ENCODE assay signal across 13 cellular contexts in the genomic region with DNA sequence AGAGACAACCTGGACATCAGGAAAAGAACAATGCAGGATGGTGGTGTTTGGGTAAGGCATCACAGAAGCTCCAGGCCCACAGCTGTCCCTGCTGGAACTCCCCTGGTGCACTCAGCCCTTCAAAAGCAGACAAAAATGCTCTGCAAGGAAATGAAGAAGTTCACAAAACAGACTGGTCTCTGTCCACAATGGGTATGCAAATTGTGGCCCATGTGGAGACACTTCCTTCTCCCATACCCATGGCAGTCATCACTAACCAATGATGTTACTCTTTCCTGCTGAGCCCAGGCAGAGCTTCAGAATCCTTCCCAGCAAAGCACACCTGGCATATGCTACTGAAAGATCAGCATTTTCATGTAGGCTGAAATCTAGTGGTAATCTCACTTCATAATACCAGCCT. TPM values are rescaled to one million over a fixed set of nuclear protein-coding genes. Genes with fewer than 3 reads are reported as not detected.
DNase-seq lines count a peak whose midpoint lies in the region; ATAC-seq and TF ChIP-seq lines count a peak whose summit lies in the region.
"Had no signal": no experiment of that assay in that cellular context is flagged by ENCODE, and none has a peak within 500 bp of the region (broad histone marks: within the 10 kb centered on the region; RNA-seq: fewer than 3 reads in every experiment).

No MANE protein-coding gene starts in this region.

- H3K18ac ChIP-seq in trophoblast cell (ENCODE audit: low read length), result no peak overlapping the region

- TF ChIP-seq CTCF in WTC11 (IDR thresholded peaks at IDR 0.05) (no peak), neural progenitor cell (IDR thresholded peaks at IDR 0.05) (no peak)

- H3K36me3 Mint-ChIP-seq in WTC11 (no peaks in the 10 kb centered on the region), neural progenitor cell (no peaks in the 10 kb centered on the region)
- H3K36me3 Mint-ChIP-seq: CD4-positive, alpha-beta memory T cell had no signal

- DNase-seq in WTC11 (ENCODE audit: low spot score) (no peak), neural progenitor cell (ENCODE audit: low spot score) (no peak), trophoblast cell (no peak), SHP77 treated with DMSO at 0.1 percent for 48 hours (lab: John Stamatoyannopoulos, UW) (no peak), OCI-M1 (lab: John Stamatoyannopoulos, UW) (no peak)
- DNase-seq: aorta; CD4-positive, alpha-beta memory T cell; NCI-H1436 had no signal

- H3K4me3 ChIP-seq in neural progenitor cell (no peak overlapping the region), trophoblast cell (ENCODE audit: low read depth, low read length) (no peak overlapping the region)
- H3K4me3 ChIP-seq: right atrium auricular region had no signal

- H3K4me2 ChIP-seq in neural progenitor cell, result no peak overlapping the region
- no peak overlapping the region for H3K4me2 ChIP-seq in trophoblast cell (ENCODE audit: low read length)

- H3K9me3 ChIP-seq in neural progenitor cell (ENCODE audit: low read depth) (no peaks in the 10 kb centered on the region), trophoblast cell (ENCODE audit: insufficient read depth, low read depth, low read length) (peaks cover 2% of the 10 kb centered on the region)
- H3K9me3 ChIP-seq: right atrium auricular region had no signal

- no peaks in the 10 kb centered on the region for H4K20me1 ChIP-seq in neural progenitor cell (ENCODE audit: low read depth)

- peaks cover 23% of the 10 kb centered on the region for H3K4me1 Mint-ChIP-seq in WTC11
- H3K4me1 Mint-ChIP-seq in neural progenitor cell, result peaks cover 38% of the 10 kb centered on the region
- H3K4me1 Mint-ChIP-seq: CD4-positive, alpha-beta memory T cell had no signal

- ATAC-seq in GM18508 (IDR thresholded peaks at IDR 0.05; ENCODE audit: insufficient read depth, unreplicated experiment) (peak; percentile 70), GM21528 (IDR thresholded peaks at IDR 0.05; ENCODE audit: low FRiP score, unreplicated experiment) (peak; percentile 71), HG03103 (IDR thresholded peaks at IDR 0.05; ENCODE audit: low read depth, unreplicated experiment) (peak; percentile 66), WTC11 (peak; percentile 71)

- H4K12ac ChIP-seq in trophoblast cell (ENCODE audit: low read depth, low read length), result no peak overlapping the region

- no peak overlapping the region for H2BK5ac ChIP-seq in trophoblast cell (ENCODE audit: low read depth, low read length, poor library complexity)

- no peaks in the 10 kb centered on the region for H3F3A ChIP-seq in neural progenitor cell (ENCODE audit: low read depth)

- no peak overlapping the region for H2AK5ac ChIP-seq in trophoblast cell (ENCODE audit: low read length)

- no peaks in the 10 kb centered on the region for H3K27me3 ChIP-seq in neural progenitor cell
- H3K27me3 ChIP-seq in trophoblast cell (ENCODE audit: insufficient read depth, low read length), result no peaks in the 10 kb centered on the region
- H3K27me3 ChIP-seq: right atrium auricular region had no signal

- no peak overlapping the region for H3K9ac ChIP-seq in neural progenitor cell
- H3K9ac ChIP-seq in trophoblast cell (ENCODE audit: low read length), result no peak overlapping the region

- CTCF ChIA-PET in WTC11 (lab: Charles Lee), result interaction anchor here (4.1 kb wide), 1 partner anchor 55 kb away, joined by 28 read pairs; the partner anchor contains the start of gene FAM50B

- no peak overlapping the region for H2BK120ac ChIP-seq in trophoblast cell (ENCODE audit: insufficient read depth, low read length, poor library complexity)

- no peak overlapping the region for H3K14ac ChIP-seq in trophoblast cell (ENCODE audit: low read length)

- no peak overlapping the region for H3K4ac ChIP-seq in trophoblast cell (ENCODE audit: low read depth, low read length)

- H3K36me3 ChIP-seq in neural progenitor cell, result no peaks in the 10 kb centered on the region
- H3K36me3 ChIP-seq in trophoblast cell (ENCODE audit: control insufficient read depth in 1 of 2, insufficient read depth in 2 of 2, low read length in 2 of 2), result no peaks in the 10 kb centered on the region
- H3K36me3 ChIP-seq: right atrium auricular region had no signal

- no peak overlapping the region for H3K27ac ChIP-seq in neural progenitor cell
- H3K27ac ChIP-seq in trophoblast cell (ENCODE audit: low read depth, low read length), result no peak overlapping the region
- H3K27ac ChIP-seq: right atrium auricular region had no signal

- H3K9me3 Mint-ChIP-seq in WTC11 (peaks cover 3% of the 10 kb centered on the region; the same call in 1 of the 2 replicates), neural progenitor cell (peaks cover 1% of the 10 kb centered on the region)
- H3K9me3 Mint-ChIP-seq: CD4-positive, alpha-beta memory T cell; T-helper 2 cell treated with Interferon-gamma antibody and Interleukin-4, amounts not matched to agents 5 μg/mL and 100 μg/mL, for 36 hours had no signal

- no peak overlapping the region for H4K8ac ChIP-seq in trophoblast cell (ENCODE audit: low read depth, low read length)

- peaks cover 13% of the 10 kb centered on the region for H3K79me1 ChIP-seq in trophoblast cell (ENCODE audit: low read length)

- no peaks in the 10 kb centered on the region for H3K27me3 Mint-ChIP-seq in WTC11 (ENCODE audit: low read depth)
- peaks cover 2% of the 10 kb centered on the region for H3K27me3 Mint-ChIP-seq in neural progenitor cell (ENCODE audit: insufficient read depth, low read depth)

- H2BK12ac ChIP-seq in trophoblast cell (ENCODE audit: low read length), result no peak overlapping the region

- H4K91ac ChIP-seq in trophoblast cell (ENCODE audit: low read depth, low read length), result no peak overlapping the region

- H3K4me1 ChIP-seq in neural progenitor cell (no peaks in the 10 kb centered on the region), trophoblast cell (ENCODE audit: control insufficient read depth in 1 of 2, insufficient read depth in 2 of 2, low read length in 2 of 2) (peaks cover 7 to 10% of the 10 kb centered on the region in 2 experiments)

- H3K4me3 Mint-ChIP-seq in WTC11, result no peak overlapping the region
- H3K4me3 Mint-ChIP-seq in neural progenitor cell, result no peak overlapping the region
- H3K4me3 Mint-ChIP-seq: CD4-positive, alpha-beta memory T cell; T-helper 2 cell treated with Interferon-gamma antibody and Interleukin-4, amounts not matched to agents 5 μg/mL and 100 μg/mL, for 36 hours had no signal

- H3K79me2 ChIP-seq in neural progenitor cell (ENCODE audit: low read depth) (no peaks in the 10 kb centered on the region), trophoblast cell (ENCODE audit: control insufficient read depth, insufficient read depth, low read length, poor library complexity) (no peaks in the 10 kb centered on the region)

- H3K27ac Mint-ChIP-seq in WTC11, result peak overlapping the region; percentile 53
- H3K27ac Mint-ChIP-seq in neural progenitor cell, result no peak overlapping the region
- H3K27ac Mint-ChIP-seq: CD4-positive, alpha-beta memory T cell; T-helper 2 cell treated with Interferon-gamma antibody and Interleukin-4, amounts not matched to agents 5 μg/mL and 100 μg/mL, for 36 hours had no signal

- H3K23ac ChIP-seq in trophoblast cell (ENCODE audit: low read length), result no peak overlapping the region

- H2AFZ ChIP-seq in neural progenitor cell (replicated peaks), result no peak overlapping the region
- no peak overlapping the region for H2AFZ ChIP-seq in trophoblast cell (ENCODE audit: insufficient read depth, low read length, poor library complexity)

- POLR2A ChIA-PET in WTC11 (lab: Charles Lee), result no interaction called here

TF ChIP-seq in WTC11, 78 proteins besides CTCF, POLR2A, EP300 and RAD21:
- TF ChIP-seq SMAD4 (CRISPR knock-in tag; IDR thresholded peaks at IDR 0.05), result no peak
- TF ChIP-seq IRF2 (CRISPR knock-in tag; IDR thresholded peaks at IDR 0.05; ENCODE audit: borderline replicate concordance, low read depth), result no peak
- TF ChIP-seq ZNF423 (CRISPR knock-in tag; IDR thresholded peaks at IDR 0.05), result peak; percentile 3; the same call in 1 of the 2 replicates
- TF ChIP-seq ZNF219 (CRISPR knock-in tag; IDR thresholded peaks at IDR 0.05; ENCODE audit: borderline replicate concordance), result no peak
- TF ChIP-seq ZMAT4 (CRISPR knock-in tag; IDR thresholded peaks at IDR 0.05), result no peak
- TF ChIP-seq ZNF512 (CRISPR knock-in tag; IDR thresholded peaks at IDR 0.05; ENCODE audit: borderline replicate concordance), result no peak
- TF ChIP-seq EMX1 (CRISPR knock-in tag; IDR thresholded peaks at IDR 0.05), result no peak
TF ChIP-seq in WTC11: peak in this region for 1.

RNA-seq across cellular contexts. Expression of gene PXDC1, which starts 42.6 kb away (rescaled TPM):
- total RNA-seq in WTC11 (2021) (3.3 to 4.4 TPM (median 3.9 TPM) in 3 replicates), neural progenitor cell (ENCODE audit: low replicate concordance) (1.5 and 2.0 TPM in 2 replicates)
- polyA plus RNA-seq in trophoblast cell (2013), result 57.9 and 59.3 TPM in 2 replicates
- polyA plus RNA-seq: CD4-positive, alpha-beta memory T cell had no signal

RNA-seq across cellular contexts. Expression of gene FAM50B, which starts 55.1 kb away (rescaled TPM):
- 2.1 to 3.6 TPM (median 3.3 TPM) in 3 replicates for total RNA-seq in WTC11 (2021)
- 2.8 and 4.5 TPM in 2 replicates for total RNA-seq in neural progenitor cell (ENCODE audit: low replicate concordance)
- 1.3 TPM in 2 replicates for polyA plus RNA-seq in trophoblast cell (2013)
